26 cellular contexts compared by ENCODE assay signal in the genomic region with DNA sequence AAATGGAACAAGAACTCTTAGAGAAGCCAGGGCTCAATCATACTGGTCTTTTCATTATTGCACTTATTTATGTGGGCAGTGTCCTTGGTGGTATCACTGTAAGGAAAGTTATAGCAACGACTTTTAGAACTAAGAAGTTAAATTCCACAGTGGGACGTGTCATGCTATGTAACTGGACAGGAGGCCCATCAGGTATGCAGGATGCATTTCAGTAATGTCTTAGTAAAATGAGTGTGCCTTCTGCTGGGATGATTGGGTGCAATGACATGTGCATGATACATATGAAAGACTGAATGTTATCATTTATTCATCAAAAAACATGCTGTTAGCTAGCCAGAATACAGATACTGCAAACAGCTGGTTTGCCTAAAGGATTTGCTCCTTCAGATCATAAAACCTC.
"Had no signal": no experiment of that assay in that cellular context is flagged by ENCODE, and none has a peak within 500 bp of the region (broad histone marks: within the 10 kb centered on the region; RNA-seq: fewer than 3 reads in every experiment).

No MANE protein-coding gene starts in this region.

- H3K9me3 ChIP-seq: left lung, lower lobe of right lung, neutrophil, ovary, right atrium auricular region, right lobe of liver, testis, thyroid gland, transverse colon, upper lobe of left lung, vagina had no signal

- DNase-seq: immature natural killer cell; left colon; left lung; lower lobe of right lung; mammary epithelial cell; mesenchymal stem cell; naive thymus-derived CD8-positive, alpha-beta T cell; nephron progenitor cell; occipital lobe; ovary; stimulated activated CD4-positive, alpha-beta T cell treated with anti-CD3 and anti-CD28 coated beads, Interleukin-1b, Interleukin-23, amount 100 ng/mL, for 48 hours; stimulated activated CD4-positive, alpha-beta T cell treated with anti-CD3 and anti-CD28 coated beads, Interleukin-2, amount 100 ng/mL, for 48 hours; stimulated activated CD4-positive, alpha-beta T cell treated with anti-CD3 and anti-CD28 coated beads, Interleukin-4, amount 100 ng/mL, for 4 hours; stimulated activated CD8-positive, alpha-beta memory T cell treated with anti-CD3 and anti-CD28 coated beads, Interleukin-4, amount 100 ng/mL, for 48 hours; stimulated activated naive CD4-positive, alpha-beta T cell treated with Interleukin-2 at 50 U/mL for 16 hours; stimulated activated naive CD8-positive, alpha-beta T cell treated with anti-CD3 and anti-CD28 coated beads, Interleukin-15, amount 100 ng/mL, for 72 hours; testis; thyroid gland; transverse colon; upper lobe of left lung had no signal

- H3K4me2 ChIP-seq: neural progenitor cell, smooth muscle cell had no signal

- H3K27me3 ChIP-seq: neural progenitor cell, ovary, right atrium auricular region, right lobe of liver, testis, thyroid gland, transverse colon, upper lobe of left lung, vagina had no signal

- H3K36me3 ChIP-seq: left lung, lower lobe of right lung, neural progenitor cell, neutrophil, ovary, right atrium auricular region, right lobe of liver, thyroid gland, transverse colon, upper lobe of left lung, vagina had no signal

- H3K4me3 ChIP-seq: left lung, lower lobe of right lung, neural progenitor cell, ovary, right atrium auricular region, right lobe of liver, smooth muscle cell, testis, thyroid gland, transverse colon, upper lobe of left lung, vagina had no signal

- H3K27ac ChIP-seq: left lung, lower lobe of right lung, neural progenitor cell, neutrophil, ovary, right atrium auricular region, testis, thyroid gland, upper lobe of left lung, vagina had no signal
